Comparison of ENCODE assay signal across 16 cellular contexts in genomic region chr3:48562367-48563095, GRCh38. TPM values are rescaled to one million over a fixed set of nuclear protein-coding genes. Genes with fewer than 3 reads are reported as not detected.
A peak's percentile ranks its signal among the peaks of the same experiment; 100 is the strongest.
DNase-seq lines count a peak whose midpoint lies in the region; ATAC-seq, FAIRE-seq and TF ChIP-seq lines count a peak whose summit lies in the region.
"Had no signal": no experiment of that assay in that cellular context is flagged by ENCODE, and none has a peak within 500 bp of the region (broad histone marks: within the 10 kb centered on the region; RNA-seq: fewer than 3 reads in every experiment).

No MANE protein-coding gene starts in this region.

- POLR2A ChIA-PET in HCT116 (lab: Charles Lee): no interaction called here

- H3K79me2 ChIP-seq in HCT116 (ENCODE audit: insufficient read depth, low read length): no peaks in the 10 kb centered on the region

- no TSS peak for BruUV-seq in HCT116 (replicated peaks; lab: Mats Ljungman, UMichigan)

- peaks cover 59 to 91% of the 10 kb centered on the region in 2 experiments for H3K4me1 ChIP-seq in HCT116 (ENCODE audit: control insufficient read depth in 1 of 2, insufficient read depth in 2 of 2, low read length in 2 of 2)
- peaks cover 0 to 26% of the 10 kb centered on the region in 2 donors for H3K4me1 ChIP-seq in kidney (ENCODE audit: control insufficient read depth in 1 of 2, insufficient read depth in 1 of 2, low read depth in 1 of 2, low read length in 2 of 2)

- H3K27ac Mint-ChIP-seq in brain (peak overlapping the region in 3 of 5 experiments; percentile 34 to 95 (median 85)), nephron progenitor cell (peak overlapping the region; percentile 75)
- H3K27ac Mint-ChIP-seq: activated T-helper 1 cell treated with anti-CD3 and anti-CD28 coated beads, Interleukin-12 subunit alpha, Interleukin-12 subunit beta, Interleukin-2, Interleukin-4 antibody, amounts not matched to agents 30 ng/mL and 10 ng/mL and 1 ng/mL, durations not matched to agents 14 hours and 24 hours and 36 hours had no signal

- H3K4me3 Mint-ChIP-seq in brain: no peak overlapping the region
- H3K4me3 Mint-ChIP-seq in nephron progenitor cell: no peak overlapping the region
- H3K4me3 Mint-ChIP-seq: activated T-helper 1 cell treated with anti-CD3 and anti-CD28 coated beads, Interleukin-12 subunit alpha, Interleukin-12 subunit beta, Interleukin-2, Interleukin-4 antibody, amounts not matched to agents 30 ng/mL and 10 ng/mL and 1 ng/mL, durations not matched to agents 14 hours and 24 hours and 36 hours had no signal

- no peak for ATAC-seq in HCT116
- ATAC-seq: foreskin keratinocyte, left colon had no signal

- intact Hi-C loops in HCT116 (cut with micrococcal nuclease) (no loop called here), kidney (cut with DNase I) (no loop called here)

- peak overlapping the region; percentile 71 for H3K4me2 ChIP-seq in HCT116 (ENCODE audit: low read length)

- no peaks in the 10 kb centered on the region for H3K9me3 ChIP-seq in HCT116 (ENCODE audit: control insufficient read depth in 1 of 2, insufficient read depth in 1 of 2, low read depth in 1 of 2, low read length in 2 of 2)
- no peaks in the 10 kb centered on the region for H3K9me3 ChIP-seq in kidney (ENCODE audit: control insufficient read depth in 1 of 2, low read length in 2 of 2)

- TF ChIP-seq CTCF in HCT116 (IDR thresholded peaks at IDR 0.05 in 2 of 3, conservative IDR thresholded peaks at IDR 0.05 in 1 of 3; ENCODE audit: borderline replicate concordance in 1 of 3, insufficient read depth in 1 of 3, low read depth in 2 of 3, low read length in 2 of 3) (no peak), brain (conservative IDR thresholded peaks at IDR 0.05) (no peak), nephron progenitor cell (IDR thresholded peaks at IDR 0.05) (no peak), kidney (IDR thresholded peaks at IDR 0.05; ENCODE audit: borderline replicate concordance, extremely low read depth, insufficient read depth) (no peak)

- H3K36me3 ChIP-seq in HCT116 (ENCODE audit: control insufficient read depth in 1 of 2, insufficient read depth in 2 of 2, low read length in 2 of 2) (no peaks in the 10 kb centered on the region), kidney (ENCODE audit: control insufficient read depth in 1 of 2, insufficient read depth in 2 of 2, low read length in 2 of 2) (no peaks in the 10 kb centered on the region)

- FAIRE-seq in kidney (lab: Jason Lieb, UNC): no peak
- FAIRE-seq: D721Med, GM12891, small intestine had no signal

- H3K27me3 Mint-ChIP-seq in brain: peaks cover 6% of the 10 kb centered on the region
- peaks cover 2% of the 10 kb centered on the region for H3K27me3 Mint-ChIP-seq in nephron progenitor cell (ENCODE audit: low read depth, poor library complexity)

- H3K36me3 Mint-ChIP-seq in brain (peaks cover 3% of the 10 kb centered on the region), nephron progenitor cell (ENCODE audit: low read depth) (no peaks in the 10 kb centered on the region)

- no peaks in the 10 kb centered on the region for H3K9me2 ChIP-seq in HCT116 (ENCODE audit: insufficient read depth)

- no peak overlapping the region for H3K4me3 ChIP-seq in HCT116 (replicated peaks in 1 of 2; ENCODE audit: low read depth in 1 of 2, low read length in 2 of 2)
- H3K4me3 ChIP-seq in kidney (ENCODE audit: low read length in 2 of 2): no peak overlapping the region

- H2AFZ ChIP-seq in HCT116 (ENCODE audit: low read depth, low read length, poor library complexity, severe bottlenecking): no peak overlapping the region

- H3K4me1 Mint-ChIP-seq in brain: peaks cover 59% of the 10 kb centered on the region
- H3K4me1 Mint-ChIP-seq in nephron progenitor cell: peaks cover 72% of the 10 kb centered on the region

- no peaks in the 10 kb centered on the region for H4K20me1 ChIP-seq in HCT116 (ENCODE audit: insufficient read depth)

- H3K9me3 Mint-ChIP-seq in brain (peaks cover 0 to 3% (median 0%) of the 10 kb centered on the region in 5 experiments), nephron progenitor cell (no peaks in the 10 kb centered on the region)
- H3K9me3 Mint-ChIP-seq: activated T-helper 1 cell treated with anti-CD3 and anti-CD28 coated beads, Interleukin-12 subunit alpha, Interleukin-12 subunit beta, Interleukin-2, Interleukin-4 antibody, amounts not matched to agents 30 ng/mL and 10 ng/mL and 1 ng/mL, durations not matched to agents 14 hours and 24 hours and 36 hours had no signal

- CTCF ChIA-PET in HCT116 (lab: Charles Lee): interaction anchor here (1.0 kb wide), 1 partner anchor 14 kb away, joined by 3 read pairs; no protein-coding TSS in a partner anchor

- RAD21 ChIA-PET in HCT116 (lab: Charles Lee; ENCODE audit: low non-redundant PET in 1 of 2, low total read pairs in 2 of 2, uncharacterized antibody in 2 of 2, unreplicated experiment in 2 of 2): no interaction called here

- peak overlapping the region; percentile 29; the same call in 1 of the 2 replicates for H3K9ac ChIP-seq in HCT116 (ENCODE audit: low read length)
- no peak overlapping the region for H3K9ac ChIP-seq in kidney (ENCODE audit: low read length in 2 of 2)

- TF ChIP-seq POLR2A in HCT116 (IDR thresholded peaks at IDR 0.05; ENCODE audit: borderline replicate concordance, extremely low read depth, insufficient read depth, insufficient read length): no peak

- TF ChIP-seq RAD21 in HCT116 (IDR thresholded peaks at IDR 0.05; ENCODE audit: low read depth): no peak

- no peaks in the 10 kb centered on the region for H3K27me3 ChIP-seq in HCT116 (ENCODE audit: insufficient read depth, low read length)
- H3K27me3 ChIP-seq: foreskin keratinocyte had no signal

- H3K27ac ChIP-seq in HCT116 (ENCODE audit: low read depth, low read length) (peak overlapping the region; percentile 58; the same call in 1 of the 2 replicates), kidney (ENCODE audit: low read depth in 2 of 2, low read length in 2 of 2) (no peak overlapping the region)
- H3K27ac ChIP-seq: foreskin keratinocyte had no signal

- DNase-seq in HCT116 (ENCODE audit: low read depth, low spot score): no peak
- no peak for DNase-seq in nephron progenitor cell
- no peak for DNase-seq in stimulated activated naive CD4-positive, alpha-beta T cell (lab: John Stamatoyannopoulos, UW)
- DNase-seq in kidney: no peak
- no peak for DNase-seq in cerebellum (ENCODE audit: low spot score)
- DNase-seq: cerebellar nuclear complex, foreskin keratinocyte, GDM1, left colon, posterior cingulate gyrus, small intestine had no signal

TF ChIP-seq in HCT116, 20 proteins besides CTCF, POLR2A, EP300 and RAD21:
- TF ChIP-seq SIN3A (IDR thresholded peaks at IDR 0.05; ENCODE audit: low read depth) (no peak), ZNF274 (IDR thresholded peaks at IDR 0.05; ENCODE audit: low read depth, low read length) (no peak), YY1 (IDR thresholded peaks at IDR 0.05; ENCODE audit: extremely low read depth, insufficient replicate concordance, low read depth, low read length) (no peak), EZH2 (IDR thresholded peaks at IDR 0.05) (no peak), CEBPB (IDR thresholded peaks at IDR 0.05; ENCODE audit: low read depth) (no peak), EGR1 (IDR thresholded peaks at IDR 0.05; ENCODE audit: low read depth) (no peak), SRF (IDR thresholded peaks at IDR 0.05; ENCODE audit: low read depth) (no peak), TCF7L2 (IDR thresholded peaks at IDR 0.05; ENCODE audit: borderline replicate concordance, extremely low read depth, insufficient read depth, insufficient read length) (no peak), SP1 (IDR thresholded peaks at IDR 0.05; ENCODE audit: low read depth) (no peak), JUND (IDR thresholded peaks at IDR 0.05) (no peak)

RNA-seq across cellular contexts. Expression of gene UCN2, which starts 1.1 kb away (rescaled TPM):
- 1.5 TPM for total RNA-seq in HCT116 (2021; ENCODE audit: unreplicated experiment)
- polyA plus RNA-seq in HCT116 (2012): 0.69 and 1.1 TPM in 2 replicates
- polyA plus RNA-seq in brain (ENCODE audit: insufficient read depth, low read depth, low replicate concordance): not detected
- not detected for total RNA-seq in kidney
- polyA plus RNA-seq in kidney (ENCODE audit: insufficient read depth, low read depth, low replicate concordance): not detected
- total RNA-seq in cerebellum: 0.27 TPM
- total RNA-seq: endothelial cell of umbilical vein, left colon had no signal

RNA-seq across cellular contexts. Expression of gene PFKFB4, which starts 5.9 kb away (rescaled TPM):
- 20.3 TPM for total RNA-seq in HCT116 (2021; ENCODE audit: unreplicated experiment)
- 45.7 and 46.4 TPM in 2 replicates for polyA plus RNA-seq in HCT116 (2012)
- 5.6 TPM for polyA plus RNA-seq in brain (ENCODE audit: insufficient read depth, low read depth, low replicate concordance)
- total RNA-seq in kidney: 4.6 TPM
- 2.1 TPM for polyA plus RNA-seq in kidney (ENCODE audit: insufficient read depth, low read depth, low replicate concordance)
- 14.8 TPM for total RNA-seq in cerebellum

RNA-seq across cellular contexts. Expression of gene COL7A1, which starts 32.6 kb away (rescaled TPM):
- 11.4 TPM for total RNA-seq in HCT116 (2021; ENCODE audit: unreplicated experiment)
- polyA plus RNA-seq in HCT116 (2012): 9.8 and 10.1 TPM in 2 replicates
- polyA plus RNA-seq in brain (ENCODE audit: insufficient read depth, low read depth, low replicate concordance): 1.5 TPM
- total RNA-seq in kidney: 13.1 TPM
- 14.4 TPM for polyA plus RNA-seq in kidney (ENCODE audit: insufficient read depth, low read depth, low replicate concordance)
- 5.8 TPM for total RNA-seq in cerebellum

RNA-seq across cellular contexts. Expression of gene UQCRC1, which starts 46.9 kb away (rescaled TPM):
- total RNA-seq in HCT116 (2021; ENCODE audit: unreplicated experiment) (318 TPM), kidney (207 TPM), cerebellum (122 TPM)
- 452 and 551 TPM in 2 replicates for polyA plus RNA-seq in HCT116 (2012)
- polyA plus RNA-seq in brain (ENCODE audit: insufficient read depth, low read depth, low replicate concordance) (205 TPM), kidney (ENCODE audit: insufficient read depth, low read depth, low replicate concordance) (584 TPM)

RNA-seq across cellular contexts. Expression of gene SHISA5, which starts 58.6 kb away (rescaled TPM):
- total RNA-seq in HCT116 (2021; ENCODE audit: unreplicated experiment): 104 TPM
- 121 and 134 TPM in 2 replicates for polyA plus RNA-seq in HCT116 (2012)
- 109 TPM for polyA plus RNA-seq in brain (ENCODE audit: insufficient read depth, low read depth, low replicate concordance)
- 214 TPM for total RNA-seq in kidney
- 157 TPM for polyA plus RNA-seq in kidney (ENCODE audit: insufficient read depth, low read depth, low replicate concordance)
- total RNA-seq in cerebellum: 39.5 TPM
